Comparison of ENCODE assay signal across 16 cellular contexts in genomic region chr7:70434376-70434775, GRCh38.
DNase-seq lines count a peak whose midpoint lies in the region; ATAC-seq, FAIRE-seq and TF ChIP-seq lines count a peak whose summit lies in the region.
"Had no signal": no experiment of that assay in that cellular context is flagged by ENCODE, and none has a peak within 500 bp of the region (broad histone marks: within the 10 kb centered on the region; RNA-seq: fewer than 3 reads in every experiment).

No MANE protein-coding gene starts in this region.

- intact Hi-C loops in GM12878 (cut with micrococcal nuclease; ENCODE audit: unreplicated experiment) = no loop called here
- intact Hi-C loops in thyroid gland (cut with DNase I) = no loop called here
- intact Hi-C loops in heart left ventricle (cut with DNase I) = no loop called here

- no peaks in the 10 kb centered on the region for H3F3A ChIP-seq in Loucy (ENCODE audit: low read depth)

- H3K4me1 Mint-ChIP-seq in progenitor cell of endocrine pancreas (ENCODE audit: low read depth) = peaks cover 15% of the 10 kb centered on the region
- H3K4me1 Mint-ChIP-seq: GM23338 had no signal

- RAD21 ChIA-PET in GM12878 (lab: Charles Lee; ENCODE audit: unreplicated experiment) = no interaction called here

- H3K4me1 ChIP-seq in Loucy (ENCODE audit: insufficient read depth, low read length, poor library complexity, severe bottlenecking) (peaks cover 5% of the 10 kb centered on the region), GM12878 (ENCODE audit: control insufficient read depth, insufficient read depth, low read length) (no peaks in the 10 kb centered on the region), thyroid gland (no peaks in the 10 kb centered on the region), heart left ventricle (no peaks in the 10 kb centered on the region)
- H3K4me1 ChIP-seq: spleen, testis had no signal

- POLR2A ChIA-PET in GM12878 (lab: Charles Lee) = interaction anchor here (0.5 kb wide), 1 partner anchor 138 kb away, joined by 3 read pairs; no protein-coding TSS in a partner anchor

- DNase-seq in NCI-H2196 (lab: John Stamatoyannopoulos, UW; ENCODE audit: unreplicated experiment) = peak; percentile 16
- DNase-seq in NCI-H2196 treated with DMSO at 0.1 percent for 48 hours (lab: John Stamatoyannopoulos, UW; ENCODE audit: unreplicated experiment) = no peak
- DNase-seq in GM12878 (ENCODE audit: low read depth, low spot score) = no peak
- no peak for DNase-seq in progenitor cell of endocrine pancreas (ENCODE audit: low spot score, unreplicated experiment)
- no peak for DNase-seq in thyroid gland
- no peak for DNase-seq in heart left ventricle
- no peak for DNase-seq in NCI-H2227 treated with DMSO at 0.1 percent for 48 hours (lab: John Stamatoyannopoulos, UW)
- DNase-seq: amygdala, NCI-H774, nucleus accumbens, SHP77, spleen, T1000, testis had no signal

- CTCF ChIA-PET in GM12878 (lab: Yijun Ruan, JAX) = no interaction called here

- H3K4me2 ChIP-seq in Loucy (ENCODE audit: low read depth, low read length, poor library complexity, severe bottlenecking) = no peak overlapping the region
- H3K4me2 ChIP-seq in GM12878 (ENCODE audit: control insufficient read depth, insufficient read depth) = no peak overlapping the region
- H3K4me2 ChIP-seq: GM23338 had no signal

- no peaks in the 10 kb centered on the region for H3K9me2 ChIP-seq in Loucy (replicated peaks; ENCODE audit: low read depth, low read length)

- TF ChIP-seq POLR2A in GM12878 (IDR thresholded peaks at IDR 0.05; ENCODE audit: low read depth, low read length) = no peak
- TF ChIP-seq POLR2A in thyroid gland (IDR thresholded peaks at IDR 0.05) = no peak
- TF ChIP-seq POLR2A in heart left ventricle (IDR thresholded peaks at IDR 0.05) = no peak

- SMC1A ChIA-PET in GM12878 (lab: Charles Lee; ENCODE audit: uncharacterized antibody, unreplicated experiment) = no interaction called here

- FAIRE-seq in GM12878 (lab: Jason Lieb, UNC) = no peak

- peak; percentile 48 for TF ChIP-seq CTCF in Loucy (conservative IDR thresholded peaks at IDR 0.05; ENCODE audit: low read length)
- peak in 2 of 3 experiments; percentile 20 to 24; a peak in 2 of 6 replicates for TF ChIP-seq CTCF in GM12878 (IDR thresholded peaks at IDR 0.05 in 2 of 3, conservative IDR thresholded peaks at IDR 0.05 in 1 of 3; ENCODE audit: control insufficient read depth in 2 of 3, extremely low read depth in 1 of 3, insufficient read depth in 1 of 3, low read depth in 3 of 3, low read length in 3 of 3)
- TF ChIP-seq CTCF in progenitor cell of endocrine pancreas (IDR thresholded peaks at IDR 0.05; ENCODE audit: unreplicated experiment) = no peak
- TF ChIP-seq CTCF in thyroid gland (IDR thresholded peaks at IDR 0.05) = peak in 1 of 6 experiments; percentile 21
- TF ChIP-seq CTCF in heart left ventricle (IDR thresholded peaks at IDR 0.05) = peak in 1 of 12 donors; percentile 4

- H3K9ac ChIP-seq in Loucy (ENCODE audit: low read depth, low read length, poor library complexity, severe bottlenecking) (no peak overlapping the region), GM12878 (ENCODE audit: control insufficient read depth, insufficient read depth, low read length) (no peak overlapping the region)

- no peaks in the 10 kb centered on the region for H3K27me3 Mint-ChIP-seq in progenitor cell of endocrine pancreas

- H3K27ac Mint-ChIP-seq in progenitor cell of endocrine pancreas = peak overlapping the region; percentile 6
- H3K27ac Mint-ChIP-seq: GM23338 had no signal

- in situ Hi-C loops in GM12878 (cut with MboI) = no loop called here

- H3K27ac ChIP-seq in GM12878 (ENCODE audit: control insufficient read depth, insufficient read depth) = no peak overlapping the region
- H3K27ac ChIP-seq in thyroid gland = no peak overlapping the region
- no peak overlapping the region for H3K27ac ChIP-seq in heart left ventricle
- H3K27ac ChIP-seq: spleen, testis had no signal

- BruUV-seq in GM12878 (replicated peaks; lab: Mats Ljungman, UMichigan) = no TSS peak

- no peak for TF ChIP-seq RAD21 in GM12878 (IDR thresholded peaks at IDR 0.05; ENCODE audit: insufficient read depth, low read depth, low read length)

- peaks cover 3% of the 10 kb centered on the region for H3K9me3 Mint-ChIP-seq in progenitor cell of endocrine pancreas (ENCODE audit: low read depth)
- H3K9me3 Mint-ChIP-seq: GM23338 had no signal

- H3K36me3 ChIP-seq in Loucy (ENCODE audit: insufficient read depth, low read length) (no peaks in the 10 kb centered on the region), GM12878 (ENCODE audit: control insufficient read depth in 2 of 2, insufficient read depth in 2 of 2, low read length in 1 of 2) (no peaks in the 10 kb centered on the region; a peak in 1 of 4 replicates), thyroid gland (no peaks in the 10 kb centered on the region), heart left ventricle (no peaks in the 10 kb centered on the region)
- H3K36me3 ChIP-seq: spleen had no signal

- TF ChIP-seq EP300 in GM12878 (IDR thresholded peaks at IDR 0.05; ENCODE audit: borderline replicate concordance in 1 of 2, control insufficient read depth in 1 of 2, low read depth in 2 of 2, low read length in 2 of 2) = no peak

- ATAC-seq in GM12878 (no peak; the same call in 2 of the 3 replicates), heart left ventricle (no peak)
- ATAC-seq: GM23338 had no signal

- H3K36me3 Mint-ChIP-seq in progenitor cell of endocrine pancreas (ENCODE audit: insufficient read depth) = peaks cover 2% of the 10 kb centered on the region

- 42% methylated on average over 2 of the region's 2 CpGs for WGBS in GM12878 (ENCODE audit: insufficient coverage, insufficient replicate concordance, low lambda C conversion rate, missing lambda C conversion rate)
- WGBS in thyroid gland, 2 donors = 83 to 86% methylated on average over 2 of the region's 2 CpGs
- WGBS in heart left ventricle, 4 donors = 70 to 97% (median 92%) methylated on average over 2 of the region's 2 CpGs

- no peaks in the 10 kb centered on the region for H3K27me3 ChIP-seq in Loucy (ENCODE audit: insufficient read depth, low read length, poor library complexity, severe bottlenecking)
- no peaks in the 10 kb centered on the region for H3K27me3 ChIP-seq in GM12878 (replicated peaks in 1 of 2; ENCODE audit: control insufficient read depth in 2 of 2, insufficient read depth in 2 of 2, low read length in 1 of 2)
- no peaks in the 10 kb centered on the region for H3K27me3 ChIP-seq in thyroid gland
- H3K27me3 ChIP-seq in heart left ventricle = no peaks in the 10 kb centered on the region
- H3K27me3 ChIP-seq: spleen, testis had no signal

- no peak overlapping the region for H3K4me3 Mint-ChIP-seq in progenitor cell of endocrine pancreas (ENCODE audit: low read depth)
- H3K4me3 Mint-ChIP-seq: GM23338 had no signal

- H3K4me3 ChIP-seq in Loucy (ENCODE audit: low read length, poor library complexity, severe bottlenecking) = no peak overlapping the region
- no peak overlapping the region for H3K4me3 ChIP-seq in GM12878
- H3K4me3 ChIP-seq in thyroid gland (replicated peaks in 1 of 3) = no peak overlapping the region
- H3K4me3 ChIP-seq in heart left ventricle = no peak overlapping the region
- H3K4me3 ChIP-seq: GM23338, spleen, testis had no signal

- H3K79me2 ChIP-seq in Loucy (ENCODE audit: insufficient read depth, low read length) (no peaks in the 10 kb centered on the region), GM12878 (ENCODE audit: control insufficient read depth, insufficient read depth, low read length) (no peaks in the 10 kb centered on the region)

- H4K20me1 ChIP-seq in Loucy (ENCODE audit: insufficient read depth, low read length, poor library complexity, severe bottlenecking) = no peaks in the 10 kb centered on the region
- no peaks in the 10 kb centered on the region for H4K20me1 ChIP-seq in GM12878 (ENCODE audit: control insufficient read depth, insufficient read depth)

- H2AFZ ChIP-seq in Loucy (ENCODE audit: low read length) (no peak overlapping the region), GM12878 (ENCODE audit: control insufficient read depth, low read depth, low read length) (no peak overlapping the region)
- H2AFZ ChIP-seq: GM23338 had no signal

- H3K9me3 ChIP-seq in Loucy (ENCODE audit: insufficient read depth, low read depth, low read length) = no peaks in the 10 kb centered on the region
- no peaks in the 10 kb centered on the region for H3K9me3 ChIP-seq in GM12878 (replicated peaks; ENCODE audit: control insufficient read depth, insufficient read depth, low read length)
- H3K9me3 ChIP-seq in thyroid gland = no peaks in the 10 kb centered on the region
- H3K9me3 ChIP-seq in heart left ventricle = no peaks in the 10 kb centered on the region
- H3K9me3 ChIP-seq: spleen, testis had no signal

TF ChIP-seq in GM12878, 131 proteins besides CTCF, POLR2A, EP300 and RAD21 (continues in another document):
- TF ChIP-seq FOXK2 (IDR thresholded peaks at IDR 0.05) (no peak), POLR2AphosphoS2 (IDR thresholded peaks at IDR 0.05; ENCODE audit: low read depth, low read length) (no peak), YY1 (IDR thresholded peaks at IDR 0.05; ENCODE audit: low read depth, low read length) (no peak), RELB (IDR thresholded peaks at IDR 0.05; ENCODE audit: low read depth) (no peak)
